In genomic region chr11:47280099-47280498, GRCh38 we compare ENCODE assay signal across 1 cellular context.
TF ChIP-seq lines count a peak whose summit lies in the region.

No MANE protein-coding gene starts in this region.

TF ChIP-seq in WTC11, 78 proteins besides CTCF, POLR2A, EP300 and RAD21 (continued from another document):
- TF ChIP-seq TEAD4 (CRISPR knock-in tag; IDR thresholded peaks at IDR 0.05) = no peak
- TF ChIP-seq SOX15 (CRISPR knock-in tag; IDR thresholded peaks at IDR 0.05) = no peak
- no peak for TF ChIP-seq MXD4 (CRISPR knock-in tag; IDR thresholded peaks at IDR 0.05; ENCODE audit: borderline replicate concordance)
- no peak for TF ChIP-seq GRHL2 (CRISPR knock-in tag; IDR thresholded peaks at IDR 0.05; ENCODE audit: insufficient replicate concordance, severe bottlenecking)
- no peak for TF ChIP-seq ZBTB43 (CRISPR knock-in tag; IDR thresholded peaks at IDR 0.05)
- no peak for TF ChIP-seq JAZF1 (CRISPR knock-in tag; IDR thresholded peaks at IDR 0.05)
